17 cellular contexts compared by ENCODE assay signal in the genomic region with DNA sequence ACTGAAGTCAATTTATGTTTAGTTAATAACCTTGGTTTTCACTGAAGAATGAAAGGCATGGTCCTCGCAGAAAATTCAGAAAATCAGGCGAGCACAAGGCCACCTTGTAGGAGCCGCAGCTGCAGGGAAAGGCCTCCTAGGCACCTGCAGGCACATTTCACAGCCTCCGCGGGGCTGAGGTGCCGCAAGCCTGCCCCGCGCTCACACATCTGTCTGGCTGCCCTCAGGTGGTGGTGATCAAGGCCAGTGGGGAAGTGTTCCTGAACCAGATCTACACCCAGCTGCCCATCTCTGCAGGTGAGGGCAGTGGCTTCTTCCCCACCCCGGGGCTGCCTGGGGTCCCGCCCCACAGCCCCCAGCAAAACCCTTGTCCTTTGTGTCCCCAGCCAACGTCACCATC. TPM values are rescaled to one million over a fixed set of nuclear protein-coding genes. Genes with fewer than 3 reads are reported as not detected.
"Had no signal": no experiment of that assay in that cellular context is flagged by ENCODE, and none has a peak within 500 bp of the region (broad histone marks: within the 10 kb centered on the region; RNA-seq: fewer than 3 reads in every experiment).

No MANE protein-coding gene starts in this region.

- H3K27ac Mint-ChIP-seq: immature natural killer cell, naive B cell, nephron had no signal

- H3K9me3 ChIP-seq: esophagus squamous epithelium had no signal

- H3K4me1 ChIP-seq: esophagus squamous epithelium, gastroesophageal sphincter, left ventricle myocardium inferior had no signal

- DNase-seq: dermis blood vessel endothelial cell; esophagus squamous epithelium; foreskin fibroblast; glutamatergic neuron; immature natural killer cell; left cardiac atrium; naive B cell; small intestine; stimulated activated CD4-positive, alpha-beta T cell treated with anti-CD3 and anti-CD28 coated beads, Interleukin-12 subunit alpha, Interleukin-12 subunit beta, amount 100 ng/mL, for 4 hours; stimulated activated naive CD4-positive, alpha-beta T cell had no signal

- H3K27ac ChIP-seq: esophagus squamous epithelium, gastroesophageal sphincter, left ventricle myocardium inferior had no signal

- H3K4me3 ChIP-seq: esophagus squamous epithelium, gastroesophageal sphincter, left ventricle myocardium inferior had no signal

- H3K4me1 Mint-ChIP-seq: immature natural killer cell, nephron had no signal

- H3K4me3 Mint-ChIP-seq: immature natural killer cell, naive B cell, nephron had no signal

- H3K36me3 Mint-ChIP-seq: immature natural killer cell had no signal

- ATAC-seq: left cardiac atrium had no signal

- H3K36me3 ChIP-seq: esophagus squamous epithelium, gastroesophageal sphincter, left ventricle myocardium inferior had no signal

RNA-seq across cellular contexts. Expression of gene MUC5AC, which starts 10.5 kb away (rescaled TPM):
- total RNA-seq: dermis blood vessel endothelial cell, epithelial cell of proximal tubule, left cardiac atrium, left ventricle myocardium inferior, lung microvascular endothelial cell, omental fat pad, pulmonary artery endothelial cell had no signal

RNA-seq across cellular contexts. Expression of gene MUC5B, which starts 54.6 kb away (rescaled TPM):
- total RNA-seq: dermis blood vessel endothelial cell, epithelial cell of proximal tubule, left cardiac atrium, left ventricle myocardium inferior, lung microvascular endothelial cell, pulmonary artery endothelial cell had no signal
